In genomic region chr12:90268574-90268973, GRCh38 we compare ENCODE assay signal across 16 cellular contexts.
"Had no signal": no experiment of that assay in that cellular context is flagged by ENCODE, and none has a peak within 500 bp of the region (broad histone marks: within the 10 kb centered on the region; RNA-seq: fewer than 3 reads in every experiment).

No MANE protein-coding gene starts in this region.

- FAIRE-seq: kidney had no signal

- H3K36me3 ChIP-seq: spleen, suprapubic skin, upper lobe of left lung had no signal

- H3K79me2 ChIP-seq: hepatocyte had no signal

- H2AFZ ChIP-seq: hepatocyte had no signal

- H3K27me3 ChIP-seq: hepatocyte, spleen, suprapubic skin, upper lobe of left lung had no signal

- H3K4me3 ChIP-seq: hepatocyte, spleen, suprapubic skin, upper lobe of left lung had no signal

- H3K4me1 ChIP-seq: spleen, suprapubic skin, upper lobe of left lung had no signal

- H3K4me2 ChIP-seq: hepatocyte had no signal

- H3K27ac ChIP-seq: hepatocyte, spleen, suprapubic skin, upper lobe of left lung had no signal

- DNase-seq: activated CD4-positive, alpha-beta T cell treated with anti-CD3 and anti-CD28 coated beads, Interleukin-2, amount 50 U/mL, for 4 hours; activated CD4-positive, CD25-positive, alpha-beta regulatory T cell treated with anti-CD3 and anti-CD28 coated beads, Interleukin-2, amount 50 U/mL, for 72 hours; activated effector memory CD4-positive, alpha-beta T cell treated with Interleukin-2 at 50 U/mL for 16 hours; activated T-cell treated with anti-CD3 and anti-CD28 coated beads, Interleukin-2, amount 50 U/mL, for 1 hour; anterior cingulate cortex; cerebellar nuclear complex; kidney; left ventricle myocardium superior; mesenchymal stem cell; spleen; stimulated activated CD4-positive, alpha-beta T cell treated with anti-CD3 and anti-CD28 coated beads, Interleukin-2, amount 100 ng/mL, for 24 hours; stimulated activated naive CD4-positive, alpha-beta T cell; upper lobe of left lung had no signal

- H3K9me3 ChIP-seq: spleen, suprapubic skin, upper lobe of left lung had no signal

- ATAC-seq: left ventricle myocardium superior, sciatic nerve had no signal
